ENCODE assay signal across 21 cellular contexts in genomic region chr11:129917231-129917630, GRCh38.
"Had no signal": no experiment of that assay in that cellular context is flagged by ENCODE, and none has a peak within 500 bp of the region (broad histone marks: within the 10 kb centered on the region; RNA-seq: fewer than 3 reads in every experiment).

No MANE protein-coding gene starts in this region.

- H3K27ac ChIP-seq: body of pancreas, coronary artery, epithelial cell of prostate, left ventricle myocardium inferior, psoas muscle, sigmoid colon, transverse colon had no signal

- DNase-seq: activated CD4-positive, alpha-beta memory T cell treated with anti-CD3 and anti-CD28 coated beads, Interleukin-2, amount 10 ng/mL, durations not matched to agents 7 days and 5 days; activated CD8-positive, alpha-beta memory T cell treated with anti-CD3 and anti-CD28 coated beads, Interleukin-2, amount 50 U/mL, for 48 hours; activated naive CD4-positive, alpha-beta T cell treated with anti-CD3 and anti-CD28 coated beads for 36 hours; body of pancreas; central memory CD4-positive, alpha-beta T cell; effector CD8-positive, alpha-beta T cell; left ventricle myocardium inferior; mesenchymal stem cell; nucleus accumbens; psoas muscle; sigmoid colon; stimulated activated CD4-positive, alpha-beta T cell treated with anti-CD3 and anti-CD28 coated beads, Interleukin-2, amount 100 ng/mL, for 24 hours; stimulated activated naive B cell treated with anti-CD40 and anti-IgM and Interleukin-4, amounts not matched to agents 10 μg/mL and 1 μg/mL and 100 μg/mL, for 72 hours; substantia nigra; SW 1271; transverse colon had no signal

- H3K9me3 ChIP-seq: body of pancreas, left ventricle myocardium inferior, psoas muscle, sigmoid colon, transverse colon had no signal

- H3K36me3 Mint-ChIP-seq: natural killer cell treated with Interleukin-12 subunit alpha and Interleukin-12 subunit beta and Interleukin-15 and Interleukin-18, amount 100 ng/mL, for 72 hours had no signal

- H3K4me3 Mint-ChIP-seq: activated CD4-positive, alpha-beta memory T cell treated with anti-CD3 and anti-CD28 coated beads, Interleukin-2, amount 10 ng/mL, durations not matched to agents 7 days and 5 days; activated naive CD4-positive, alpha-beta T cell treated with anti-CD3 and anti-CD28 coated beads for 36 hours; natural killer cell treated with Interleukin-12 subunit alpha and Interleukin-12 subunit beta and Interleukin-15 and Interleukin-18, amount 100 ng/mL, for 72 hours; stimulated activated naive B cell treated with anti-CD40 and anti-IgM and Interleukin-4, amounts not matched to agents 10 μg/mL and 1 μg/mL and 100 μg/mL, for 72 hours; T-helper 2 cell treated with Interferon-gamma antibody and Interleukin-4, amounts not matched to agents 5 μg/mL and 100 μg/mL, for 36 hours had no signal

- H3K9me3 Mint-ChIP-seq: activated CD4-positive, alpha-beta memory T cell treated with anti-CD3 and anti-CD28 coated beads, Interleukin-2, amount 10 ng/mL, durations not matched to agents 7 days and 5 days; activated naive CD4-positive, alpha-beta T cell treated with anti-CD3 and anti-CD28 coated beads for 36 hours; natural killer cell treated with Interleukin-12 subunit alpha and Interleukin-12 subunit beta and Interleukin-15 and Interleukin-18, amount 100 ng/mL, for 72 hours; stimulated activated naive B cell treated with anti-CD40 and anti-IgM and Interleukin-4, amounts not matched to agents 10 μg/mL and 1 μg/mL and 100 μg/mL, for 72 hours; T-helper 2 cell treated with Interferon-gamma antibody and Interleukin-4, amounts not matched to agents 5 μg/mL and 100 μg/mL, for 36 hours had no signal

- H3K4me1 ChIP-seq: body of pancreas, left ventricle myocardium inferior, psoas muscle, sigmoid colon, transverse colon had no signal

- H3K4me3 ChIP-seq: body of pancreas, coronary artery, left ventricle myocardium inferior, psoas muscle, sigmoid colon, transverse colon had no signal

- H3K27me3 ChIP-seq: body of pancreas, sigmoid colon, transverse colon had no signal

- FAIRE-seq: islet of Langerhans had no signal

- H3K27ac Mint-ChIP-seq: activated CD4-positive, alpha-beta memory T cell treated with anti-CD3 and anti-CD28 coated beads, Interleukin-2, amount 10 ng/mL, durations not matched to agents 7 days and 5 days; activated naive CD4-positive, alpha-beta T cell treated with anti-CD3 and anti-CD28 coated beads for 36 hours; natural killer cell treated with Interleukin-12 subunit alpha and Interleukin-12 subunit beta and Interleukin-15 and Interleukin-18, amount 100 ng/mL, for 72 hours; stimulated activated naive B cell treated with anti-CD40 and anti-IgM and Interleukin-4, amounts not matched to agents 10 μg/mL and 1 μg/mL and 100 μg/mL, for 72 hours; T-helper 2 cell treated with Interferon-gamma antibody and Interleukin-4, amounts not matched to agents 5 μg/mL and 100 μg/mL, for 36 hours had no signal

- H3K4me1 Mint-ChIP-seq: stimulated activated naive B cell treated with anti-CD40 and anti-IgM and Interleukin-4, amounts not matched to agents 10 μg/mL and 1 μg/mL and 100 μg/mL, for 72 hours had no signal

- H3K27me3 Mint-ChIP-seq: activated CD4-positive, alpha-beta memory T cell treated with anti-CD3 and anti-CD28 coated beads, Interleukin-2, amount 10 ng/mL, durations not matched to agents 7 days and 5 days; natural killer cell treated with Interleukin-12 subunit alpha and Interleukin-12 subunit beta and Interleukin-15 and Interleukin-18, amount 100 ng/mL, for 72 hours; stimulated activated naive B cell treated with anti-CD40 and anti-IgM and Interleukin-4, amounts not matched to agents 10 μg/mL and 1 μg/mL and 100 μg/mL, for 72 hours had no signal
